Comparison of ENCODE assay signal across 1 cellular context in the genomic region with DNA sequence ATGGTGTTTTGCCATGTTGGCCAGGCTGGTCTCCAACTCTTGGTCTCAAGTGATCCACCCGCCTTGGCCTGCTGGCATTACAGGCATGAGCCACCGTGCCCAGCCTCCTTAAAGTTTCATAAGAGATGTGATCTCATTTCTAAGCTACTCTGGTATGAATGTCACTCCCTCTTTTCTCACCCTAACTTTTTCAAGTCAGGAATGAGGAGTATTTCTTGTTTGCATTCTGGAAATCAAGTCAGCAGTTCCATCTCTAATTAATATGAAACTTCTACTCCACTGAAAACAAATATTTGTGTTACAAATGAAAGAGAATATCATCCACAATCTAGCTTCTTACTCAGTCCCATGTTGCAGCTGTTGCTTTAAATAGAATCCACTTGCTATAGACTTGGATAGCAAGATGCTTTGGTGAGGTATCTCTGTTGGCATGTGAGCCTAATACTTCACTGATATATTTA.
TF ChIP-seq lines count a peak whose summit lies in the region.

No MANE protein-coding gene starts in this region.

TF ChIP-seq in SK-N-SH treated with all-trans-retinoic acid at 6 μM for 48 hours, 23 proteins besides CTCF, POLR2A, EP300 and RAD21 (continued from another document):
- TF ChIP-seq, protein P1, sequence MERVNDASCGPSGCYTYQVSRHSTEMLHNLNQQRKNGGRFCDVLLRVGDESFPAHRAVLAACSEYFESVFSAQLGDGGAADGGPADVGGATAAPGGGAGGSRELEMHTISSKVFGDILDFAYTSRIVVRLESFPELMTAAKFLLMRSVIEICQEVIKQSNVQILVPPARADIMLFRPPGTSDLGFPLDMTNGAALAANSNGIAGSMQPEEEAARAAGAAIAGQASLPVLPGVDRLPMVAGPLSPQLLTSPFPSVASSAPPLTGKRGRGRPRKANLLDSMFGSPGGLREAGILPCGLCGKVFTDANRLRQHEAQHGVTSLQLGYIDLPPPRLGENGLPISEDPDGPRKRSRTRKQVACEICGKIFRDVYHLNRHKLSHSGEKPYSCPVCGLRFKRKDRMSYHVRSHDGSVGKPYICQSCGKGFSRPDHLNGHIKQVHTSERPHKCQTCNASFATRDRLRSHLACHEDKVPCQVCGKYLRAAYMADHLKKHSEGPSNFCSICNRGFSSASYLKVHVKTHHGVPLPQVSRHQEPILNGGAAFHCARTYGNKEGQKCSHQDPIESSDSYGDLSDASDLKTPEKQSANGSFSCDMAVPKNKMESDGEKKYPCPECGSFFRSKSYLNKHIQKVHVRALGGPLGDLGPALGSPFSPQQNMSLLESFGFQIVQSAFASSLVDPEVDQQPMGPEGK (CRISPR knock-in tag; IDR thresholded peaks at IDR 0.05; ENCODE audit: borderline replicate concordance) = no peak
